8 cellular contexts compared by ENCODE assay signal in the genomic region with DNA sequence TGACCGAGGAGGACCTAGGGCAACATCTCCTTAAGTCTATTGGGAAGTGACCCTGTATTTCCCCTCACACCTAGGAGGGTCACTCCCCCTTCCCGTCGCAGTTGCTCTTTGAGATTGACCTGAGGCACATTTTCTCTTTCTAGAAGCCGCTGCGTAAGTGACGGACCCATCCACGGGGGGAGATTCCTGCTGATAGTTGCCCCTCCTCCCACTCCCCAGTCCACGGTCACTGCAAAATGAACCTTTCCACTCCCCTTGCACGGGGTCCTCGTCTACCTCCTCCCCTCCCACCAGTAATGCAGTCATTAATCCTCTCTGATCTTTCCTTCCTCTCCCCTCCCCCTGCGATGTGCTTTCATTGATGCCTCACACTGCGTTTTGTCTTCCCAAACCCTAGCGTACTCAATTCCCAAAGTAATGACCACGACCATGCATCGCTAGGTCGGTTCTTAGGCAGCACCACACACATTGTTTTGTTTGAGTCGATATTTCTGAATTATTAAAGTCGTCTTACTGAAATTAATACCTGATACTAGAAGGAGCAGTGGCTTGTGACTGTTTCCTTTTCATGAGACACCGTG. TPM values are rescaled to one million over a fixed set of nuclear protein-coding genes. Genes with fewer than 3 reads are reported as not detected.
DNase-seq lines count a peak whose midpoint lies in the region; ATAC-seq lines count a peak whose summit lies in the region.

No MANE protein-coding gene starts in this region.

- H3K27me3 ChIP-seq in SJSA1 (replicated peaks): no peaks in the 10 kb centered on the region
- no peaks in the 10 kb centered on the region for H3K27me3 ChIP-seq in skeletal muscle satellite cell (ENCODE audit: control insufficient read depth, insufficient read depth, low read length)

- H3K36me3 ChIP-seq in SJSA1 (peaks cover 11% of the 10 kb centered on the region), skeletal muscle satellite cell (ENCODE audit: insufficient read depth, low read length) (no peaks in the 10 kb centered on the region)

- H3K27ac ChIP-seq in SJSA1: peak overlapping the region; percentile 88

- peaks cover 8% of the 10 kb centered on the region for H3K4me1 ChIP-seq in SJSA1 (replicated peaks)
- H3K4me1 ChIP-seq in skeletal muscle satellite cell (ENCODE audit: control insufficient read depth, insufficient read depth, low read length): peaks cover 21% of the 10 kb centered on the region

- DNase-seq in EH (ENCODE audit: low read depth) (peak; percentile 43), HT-29 (ENCODE audit: low spot score) (peak; percentile 90), SJSA1 (ENCODE audit: low read depth in 1 of 2, low spot score in 2 of 2) (peak in 1 of 2 experiments; percentile 47), brain pericyte (ENCODE audit: low read depth, low spot score) (peak; percentile 22), DMS153 (lab: John Stamatoyannopoulos, UW) (no peak)

- H3K4me2 ChIP-seq in skeletal muscle satellite cell (ENCODE audit: low read length): peak overlapping the region; percentile 85

- ATAC-seq in GM21515 (IDR thresholded peaks at IDR 0.05; ENCODE audit: unreplicated experiment): peak; percentile 27

- H3K9me3 ChIP-seq in SJSA1 (replicated peaks): no peaks in the 10 kb centered on the region
- no peaks in the 10 kb centered on the region for H3K9me3 ChIP-seq in iPS-18c (ENCODE audit: control insufficient read depth, insufficient read depth, low read length)
- H3K9me3 ChIP-seq in skeletal muscle satellite cell (replicated peaks; ENCODE audit: low read length): no peaks in the 10 kb centered on the region

- H3K4me3 ChIP-seq in SJSA1 (peak overlapping the region; percentile 80), iPS-18c (ENCODE audit: insufficient read depth, low read depth, low read length) (peak overlapping the region; percentile 92), skeletal muscle satellite cell (ENCODE audit: low read length) (peak overlapping the region; percentile 82)

- H3K9ac ChIP-seq in skeletal muscle satellite cell (ENCODE audit: low read depth, low read length): peak overlapping the region; percentile 94

RNA-seq across cellular contexts. Expression of a gene that starts 0.8 kb away (rescaled TPM):
- total RNA-seq in HT-29 (2014; rRNA removed; shearing (Covaris generic)): 47.1 and 52.3 TPM in 2 replicates
- total RNA-seq in SJSA1 (2014; rRNA removed; shearing (Covaris generic)): 24.5 and 25.2 TPM in 2 replicates
- total RNA-seq in skeletal muscle satellite cell (2012; rRNA removed): 24.5 and 35.2 TPM in 2 replicates
